Comparison of ENCODE assay signal across 8 cellular contexts in the genomic region with DNA sequence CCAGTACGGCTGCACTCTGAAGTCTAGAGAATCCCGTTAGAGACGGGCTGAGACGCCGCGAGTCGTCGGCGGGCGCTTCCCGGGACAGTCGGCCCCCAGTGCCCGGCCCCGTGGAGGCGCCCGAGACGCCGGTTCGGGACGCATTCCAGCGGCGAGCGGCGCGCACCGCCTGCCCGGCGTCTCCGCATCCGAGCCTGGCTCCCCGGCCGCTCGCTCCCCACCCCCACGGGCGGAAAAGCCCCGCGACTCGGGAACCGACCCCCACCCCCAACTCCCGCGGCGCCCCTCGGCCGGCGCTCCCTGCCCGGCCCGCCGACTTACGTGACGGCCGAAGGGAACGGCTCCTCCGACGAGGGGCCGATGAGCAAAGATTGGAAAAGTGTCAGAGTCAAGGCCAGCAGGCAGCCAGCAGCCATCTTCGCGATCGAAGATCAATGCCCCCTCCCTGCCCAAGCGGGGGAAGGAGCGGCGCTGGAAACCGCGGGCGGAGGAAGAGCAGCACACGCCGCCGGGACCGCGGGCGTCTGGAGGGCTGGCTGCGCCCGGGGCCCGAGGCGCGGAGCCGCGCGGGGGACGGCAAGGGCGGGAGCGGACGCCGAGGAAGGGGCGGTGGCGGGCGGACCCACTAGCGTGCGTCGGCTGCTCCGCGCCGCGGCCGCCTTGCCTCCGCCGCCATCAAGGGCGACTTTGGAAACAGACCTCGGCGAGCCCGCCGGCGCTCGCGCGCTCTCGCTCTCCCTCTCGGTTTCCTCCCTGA. TPM values are rescaled to one million over a fixed set of nuclear protein-coding genes. Genes with fewer than 3 reads are reported as not detected.
DNase-seq lines count a peak whose midpoint lies in the region; ATAC-seq, FAIRE-seq and TF ChIP-seq lines count a peak whose summit lies in the region.

A gene (minus strand): TSS at position 734 of the 757 bp plus-strand sequence.

- no peaks in the 10 kb centered on the region for H3K9me3 ChIP-seq in pancreas

- H3K4me1 ChIP-seq in pancreas, result no peaks in the 10 kb centered on the region

- no peaks in the 10 kb centered on the region for H3K9me3 Mint-ChIP-seq in activated naive CD8-positive, alpha-beta T cell treated with anti-CD3 and anti-CD28 coated beads, Interleukin-2, amount 50 U/mL, for 24 hours

- 1 to 2% methylated on average over 78 to 107 of the region's 107 CpGs for WGBS in pancreas, 2 donors

- H3K4me1 Mint-ChIP-seq in activated naive CD8-positive, alpha-beta T cell treated with anti-CD3 and anti-CD28 coated beads, Interleukin-2, amount 50 U/mL, for 24 hours, result peaks cover 9% of the 10 kb centered on the region

- DNase-seq in NCI-H345 (lab: John Stamatoyannopoulos, UW), result peak; percentile 73
- no peak for DNase-seq in NCI-H345 treated with DMSO at 0.1 percent for 48 hours (lab: John Stamatoyannopoulos, UW; ENCODE audit: unreplicated experiment)
- DNase-seq in HuH-7.5 (ENCODE audit: low spot score), result peak; percentile 14
- no peak for DNase-seq in activated naive CD8-positive, alpha-beta T cell treated with anti-CD3 and anti-CD28 coated beads, Interleukin-2, amount 50 U/mL, for 24 hours
- no peak for DNase-seq in cardiac septum (ENCODE audit: low spot score)
- DNase-seq in pancreas, result peak in 4 of 6 donors; percentile 15 to 73 (median 46)

- FAIRE-seq in pancreas (lab: Jason Lieb, UNC), result no peak

- peak within 1 kb of the TSS in 3 of 4 donors; percentile 5 to 65 (median 19) for H3K27ac ChIP-seq in pancreas

- peak within 1 kb of the TSS; percentile 27 to 62 (median 48) for H3K4me3 ChIP-seq in pancreas

- peaks cover 0 to 34% (median 12%) of the 10 kb centered on the region in 4 donors for H3K27me3 ChIP-seq in pancreas

- H3K36me3 Mint-ChIP-seq in activated naive CD8-positive, alpha-beta T cell treated with anti-CD3 and anti-CD28 coated beads, Interleukin-2, amount 50 U/mL, for 24 hours (ENCODE audit: low read depth), result peaks cover 4% of the 10 kb centered on the region

- intact Hi-C loops in cardiac septum (cut with DNase I) (loop anchor here (10.0 kb wide), 2 partner anchors 132 to 208 kb away; no protein-coding TSS in a partner anchor), pancreas (cut with DNase I) (no loop called here)

- TF ChIP-seq CTCF in pancreas (IDR thresholded peaks at IDR 0.05), result no peak

- ATAC-seq in activated naive CD8-positive, alpha-beta T cell treated with anti-CD3 and anti-CD28 coated beads, Interleukin-2, amount 50 U/mL, for 24 hours, result peak; percentile 40
- peak; percentile 65 to 75 (median 74) for ATAC-seq in pancreas
- ATAC-seq in GM18861 (IDR thresholded peaks at IDR 0.05; ENCODE audit: unreplicated experiment), result no peak
- no peak for ATAC-seq in GM21423 (IDR thresholded peaks at IDR 0.05; ENCODE audit: unreplicated experiment)

- H3K4me3 Mint-ChIP-seq in activated naive CD8-positive, alpha-beta T cell treated with anti-CD3 and anti-CD28 coated beads, Interleukin-2, amount 50 U/mL, for 24 hours, result peak within 1 kb of the TSS; percentile 49

- H3K36me3 ChIP-seq in pancreas, result no peaks in the 10 kb centered on the region

- peaks cover 41% of the 10 kb centered on the region for H3K27me3 Mint-ChIP-seq in activated naive CD8-positive, alpha-beta T cell treated with anti-CD3 and anti-CD28 coated beads, Interleukin-2, amount 50 U/mL, for 24 hours

- H3K27ac Mint-ChIP-seq in activated naive CD8-positive, alpha-beta T cell treated with anti-CD3 and anti-CD28 coated beads, Interleukin-2, amount 50 U/mL, for 24 hours, result no peak within 1 kb of the TSS

RNA-seq across cellular contexts. Expression of the gene that starts here (rescaled TPM):
- total RNA-seq in cardiac septum (87.3 TPM), pancreas (1 to 10 TPM in 5 of 6 donors, under 1 TPM in 1; 0.79 to 5.0 (median 2.1) TPM)
- polyA plus RNA-seq in pancreas, result 1 to 10 TPM in 1 of 2 donors, under 1 TPM in 1; 0.80 to 4.0 TPM

Comparison
In these comparisons a context has a peak if more than half of its experiments do, and no peak if none do; other contexts are left out.
1. RNA of the gene that starts here (total RNA-seq): 87.3 TPM in cardiac septum (single experiment); 0.79 to 5.0 TPM in pancreas; every median in the first group is over 10 times any median in the second.
2. DNase-seq: peak in NCI-H345 (single experiment), HuH-7.5 (single experiment) and pancreas (4 of 6); none in NCI-H345 treated with DMSO at 0.1 percent for 48 hours (single experiment), activated naive CD8-positive, alpha-beta T cell treated with anti-CD3 and anti-CD28 coated beads, Interleukin-2, amount 50 U/mL, for 24 hours (single experiment) and cardiac septum (single experiment).
3. ATAC-seq: peak in activated naive CD8-positive, alpha-beta T cell treated with anti-CD3 and anti-CD28 coated beads, Interleukin-2, amount 50 U/mL, for 24 hours (single experiment) and pancreas (4 of 4); none in GM18861 (single experiment) and GM21423 (single experiment).